8 cellular contexts compared by ENCODE assay signal in the genomic region with DNA sequence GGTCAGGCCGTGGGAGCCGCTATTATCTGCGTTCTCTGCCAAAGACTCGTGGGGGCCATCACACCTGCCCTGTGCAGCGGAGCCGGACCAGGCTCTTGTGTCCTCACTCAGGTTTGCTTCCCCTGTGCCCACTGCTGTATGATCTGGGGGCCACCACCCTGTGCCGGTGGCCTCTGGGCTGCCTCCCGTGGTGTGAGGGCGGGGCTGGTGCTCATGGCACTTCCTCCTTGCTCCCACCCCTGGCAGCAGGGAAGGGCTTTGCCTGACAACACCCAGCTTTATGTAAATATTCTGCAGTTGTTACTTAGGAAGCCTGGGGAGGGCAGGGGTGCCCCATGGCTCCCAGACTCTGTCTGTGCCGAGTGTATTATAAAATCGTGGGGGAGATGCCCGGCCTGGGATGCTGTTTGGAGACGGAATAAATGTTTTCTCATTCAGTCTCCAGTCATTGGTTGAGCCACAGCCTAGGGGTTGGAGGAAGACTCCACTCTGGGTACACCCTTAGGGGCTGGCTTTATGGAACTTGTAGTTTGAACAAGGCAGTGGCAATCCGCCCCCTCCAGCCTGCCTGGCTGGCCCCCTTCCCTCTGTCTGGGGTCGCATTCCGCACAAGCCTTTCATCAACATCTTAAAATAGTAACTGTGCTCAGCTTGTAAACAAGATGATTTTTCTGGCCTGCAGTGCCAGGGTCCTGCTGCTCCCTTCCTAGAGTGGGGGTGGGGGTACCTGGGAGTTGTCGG. TPM values are rescaled to one million over a fixed set of nuclear protein-coding genes. Genes with fewer than 3 reads are reported as not detected.
DNase-seq lines count a peak whose midpoint lies in the region; FAIRE-seq and TF ChIP-seq lines count a peak whose summit lies in the region.

No MANE protein-coding gene starts in this region.

- no peak overlapping the region for H3K4me3 ChIP-seq in NB4 (ENCODE audit: low read depth, low read length)
- H3K4me3 ChIP-seq in BE2C (ENCODE audit: low read depth, low read length): no peak overlapping the region

- peak overlapping the region; percentile 33 to 74 (median 40) for H3K4me3 Mint-ChIP-seq in nephron

- peaks cover 6% of the 10 kb centered on the region for H3K36me3 Mint-ChIP-seq in nephron (ENCODE audit: low read depth)

- peaks cover 13% of the 10 kb centered on the region for H3K36me3 ChIP-seq in BE2C

- H3K4me1 ChIP-seq in BE2C: peaks cover 7% of the 10 kb centered on the region

- H3K27ac Mint-ChIP-seq in nephron: peak overlapping the region; percentile 29 to 57 (median 53)

- DNase-seq in ELR (ENCODE audit: low read depth): peak; percentile 34
- DNase-seq in NB4 (ENCODE audit: low read depth): peak; percentile 58
- no peak for DNase-seq in BE2C
- DNase-seq in urothelium cell line (ENCODE audit: low spot score): no peak
- DNase-seq in SHP77 treated with DMSO at 0.1 percent for 48 hours (lab: John Stamatoyannopoulos, UW): no peak
- no peak for DNase-seq in 8988T

- H3K9me3 ChIP-seq in BE2C: no peaks in the 10 kb centered on the region

- TF ChIP-seq CTCF in NB4 (IDR thresholded peaks at IDR 0.05; ENCODE audit: low read depth, low read length): no peak
- no peak for TF ChIP-seq CTCF in nephron (IDR thresholded peaks at IDR 0.05; ENCODE audit: unreplicated experiment in 3 of 3)
- TF ChIP-seq CTCF in BE2C (IDR thresholded peaks at IDR 0.05; ENCODE audit: low read depth, low read length): no peak

- peak overlapping the region; percentile 95 for H3K27ac ChIP-seq in cingulate gyrus (ENCODE audit: low read depth, low read length)

- H3K4me1 Mint-ChIP-seq in nephron: peaks cover 38% of the 10 kb centered on the region

- peaks cover 10% of the 10 kb centered on the region for H3K27me3 Mint-ChIP-seq in nephron (ENCODE audit: low read depth)

- H3K9me3 Mint-ChIP-seq in nephron: no peaks in the 10 kb centered on the region

- FAIRE-seq in urothelium cell line (lab: Jason Lieb, UNC): no peak

- TF ChIP-seq POLR2A in NB4 (IDR thresholded peaks at IDR 0.05; ENCODE audit: extremely low read depth, insufficient read length): no peak

- H3K27me3 ChIP-seq in BE2C: no peaks in the 10 kb centered on the region

RNA-seq across cellular contexts. Expression of a gene that starts 4.1 kb away (rescaled TPM):
- polyA plus RNA-seq in BE2C (2012; ENCODE audit: insufficient read depth, insufficient read length, low read depth): 76.9 TPM

RNA-seq across cellular contexts. Expression of a gene that starts 14.4 kb away (rescaled TPM):
- polyA plus RNA-seq in BE2C (2012; ENCODE audit: insufficient read depth, insufficient read length, low read depth): 22.1 TPM

RNA-seq across cellular contexts. Expression of a gene that starts 14.7 kb away (rescaled TPM):
- polyA plus RNA-seq in BE2C (2012; ENCODE audit: insufficient read depth, insufficient read length, low read depth): 36.4 TPM

RNA-seq across cellular contexts. Expression of a gene that starts 26.3 kb away (rescaled TPM):
- not detected for polyA plus RNA-seq in BE2C (2012; ENCODE audit: insufficient read depth, insufficient read length, low read depth)

RNA-seq across cellular contexts. Expression of a gene that starts 41.6 kb away (rescaled TPM):
- polyA plus RNA-seq in BE2C (2012; ENCODE audit: insufficient read depth, insufficient read length, low read depth): 12.0 TPM

Comparison
In these comparisons a context has a peak if more than half of its experiments do, and no peak if none do; other contexts are left out.
1. DNase-seq: peak in ELR (single experiment) and NB4 (single experiment); none in BE2C (single experiment), urothelium cell line (single experiment), SHP77 treated with DMSO at 0.1 percent for 48 hours (single experiment) and 8988T (single experiment).